In the genomic region with DNA sequence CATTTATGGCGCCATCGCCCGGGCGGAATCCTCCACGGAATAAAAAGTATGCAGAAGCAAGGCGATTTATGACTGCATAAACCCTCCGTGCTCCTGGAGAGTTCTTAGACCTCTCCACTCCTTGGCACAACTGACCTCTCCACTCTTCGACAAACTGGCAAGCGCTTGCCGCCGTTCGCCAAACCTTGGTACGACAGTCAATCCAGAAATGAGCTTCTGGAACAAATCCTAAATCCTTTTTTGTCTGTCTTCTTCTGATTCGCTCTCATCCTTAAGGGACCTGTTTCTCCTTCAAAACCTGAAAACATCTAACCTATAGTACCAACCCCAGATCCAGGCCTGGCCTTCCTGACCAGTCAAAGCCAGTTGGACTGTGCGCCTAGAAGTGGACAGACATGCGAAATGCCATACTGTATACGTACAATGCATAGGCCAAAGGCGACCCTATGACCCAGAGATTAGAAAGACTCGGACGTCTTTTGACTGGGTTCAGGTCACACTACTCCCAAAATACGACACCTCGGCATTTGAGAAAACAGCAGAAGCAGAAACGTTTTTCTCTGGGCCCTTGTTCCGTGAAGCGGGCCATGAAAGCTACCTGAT, we compare ENCODE assay signal across 7 cellular contexts. TPM values are rescaled to one million over a fixed set of nuclear protein-coding genes. Genes with fewer than 3 reads are reported as not detected.
DNase-seq lines count a peak whose midpoint lies in the region; ATAC-seq and TF ChIP-seq lines count a peak whose summit lies in the region.

No MANE protein-coding gene starts in this region.

- no peaks in the 10 kb centered on the region for H3K9me3 ChIP-seq in GM23248 (ENCODE audit: low read depth)
- no peaks in the 10 kb centered on the region for H3K9me3 ChIP-seq in T-helper 17 cell (ENCODE audit: control insufficient read depth, low read length, poor library complexity, severe bottlenecking)
- no peaks in the 10 kb centered on the region for H3K9me3 ChIP-seq in smooth muscle cell (replicated peaks; ENCODE audit: low read depth)

- no peaks in the 10 kb centered on the region for H4K20me1 ChIP-seq in GM23248 (ENCODE audit: insufficient read depth)
- H4K20me1 ChIP-seq in smooth muscle cell (ENCODE audit: low read depth), result no peaks in the 10 kb centered on the region

- no peaks in the 10 kb centered on the region for H3K36me3 ChIP-seq in GM23248 (ENCODE audit: low read depth)
- no peaks in the 10 kb centered on the region for H3K36me3 ChIP-seq in smooth muscle cell (ENCODE audit: low read depth)

- H3K4me1 Mint-ChIP-seq in T-helper 17 cell (peaks cover 18% of the 10 kb centered on the region), glutamatergic neuron (ENCODE audit: low read depth, unreplicated experiment) (peaks cover 5% of the 10 kb centered on the region)

- H3K9me3 Mint-ChIP-seq in glutamatergic neuron (ENCODE audit: unreplicated experiment), result peaks cover 31% of the 10 kb centered on the region

- H2AFZ ChIP-seq in GM23248 (peak overlapping the region; percentile 97), smooth muscle cell (ENCODE audit: low read depth) (peak overlapping the region; percentile 96)

- 0 out of 2 replicates have a peak overlapping the region, but pooled peaks have one; percentile 27 for H3K27ac ChIP-seq in GM23248
- no peak overlapping the region for H3K27ac ChIP-seq in smooth muscle cell (ENCODE audit: low read depth)

- peak overlapping the region; percentile 68 for H3K9ac ChIP-seq in GM23248
- H3K9ac ChIP-seq in smooth muscle cell (ENCODE audit: low read depth), result no peak overlapping the region

- H3K4me3 ChIP-seq in GM23248 (peak overlapping the region; percentile 100), smooth muscle cell (peak overlapping the region; percentile 81)

- no peaks in the 10 kb centered on the region for H3K36me3 Mint-ChIP-seq in T-helper 17 cell (ENCODE audit: low read depth)
- peaks cover 6% of the 10 kb centered on the region for H3K36me3 Mint-ChIP-seq in glutamatergic neuron (ENCODE audit: unreplicated experiment)

- H3K4me3 Mint-ChIP-seq in T-helper 17 cell, result peak overlapping the region; percentile 88
- H3K4me3 Mint-ChIP-seq in glutamatergic neuron (ENCODE audit: unreplicated experiment), result peak overlapping the region; percentile 96

- WGBS in GM23248 (ENCODE audit: low coverage in 1 of 2, low lambda C conversion rate in 2 of 2, missing lambda C conversion rate in 2 of 2), 2 experiments, result 33% methylated on average over 25 of the region's 25 CpGs
- WGBS in smooth muscle cell (ENCODE audit: low lambda C conversion rate), result 41% methylated on average over 25 of the region's 25 CpGs

- H3K27me3 ChIP-seq in GM23248 (replicated peaks; ENCODE audit: insufficient read depth), result peaks cover 10% of the 10 kb centered on the region; the same call in 1 of the 2 replicates
- no peaks in the 10 kb centered on the region for H3K27me3 ChIP-seq in smooth muscle cell (ENCODE audit: low read depth)

- H3K4me2 ChIP-seq in GM23248 (ENCODE audit: unreplicated experiment) (peak overlapping the region; percentile 92), smooth muscle cell (peak overlapping the region; percentile 88)

- DNase-seq in GM23248 (no peak), T-helper 17 cell (peak in 1 of 3 donors; percentile 17), glutamatergic neuron (no peak), smooth muscle cell (lab: John Stamatoyannopoulos, UW; ENCODE audit: unreplicated experiment) (no peak), glomerular visceral epithelial cell (ENCODE audit: extremely low spot score) (no peak), MV-4-11 (lab: John Stamatoyannopoulos, UW) (no peak)

- H3K27ac Mint-ChIP-seq in T-helper 17 cell (peak overlapping the region; percentile 96), glutamatergic neuron (ENCODE audit: unreplicated experiment) (peak overlapping the region; percentile 4)

- in situ Hi-C loops in GM23248 (cut with MboI), result no loop called here

- H3K9me2 ChIP-seq in GM23248 (ENCODE audit: insufficient read depth), result no peaks in the 10 kb centered on the region

- H3K79me2 ChIP-seq in GM23248 (ENCODE audit: insufficient read depth) (no peaks in the 10 kb centered on the region), smooth muscle cell (ENCODE audit: low read depth) (no peaks in the 10 kb centered on the region)

- H3F3A ChIP-seq in GM23248 (ENCODE audit: insufficient read depth), result peaks cover 20% of the 10 kb centered on the region
- H3F3A ChIP-seq in smooth muscle cell (ENCODE audit: low read depth), result peaks cover 5% of the 10 kb centered on the region

- ATAC-seq in T-helper 17 cell (no peak), HG03139 (IDR thresholded peaks at IDR 0.05; ENCODE audit: unreplicated experiment) (no peak)

- H3K4me1 ChIP-seq in GM23248 (ENCODE audit: insufficient read depth) (peaks cover 8% of the 10 kb centered on the region; the same call in 1 of the 2 replicates), smooth muscle cell (ENCODE audit: low read depth) (peaks cover 3% of the 10 kb centered on the region)

- H3K27me3 Mint-ChIP-seq in T-helper 17 cell (no peaks in the 10 kb centered on the region), glutamatergic neuron (ENCODE audit: unreplicated experiment) (peaks cover 26% of the 10 kb centered on the region)

- no peak for TF ChIP-seq CTCF in glutamatergic neuron (IDR thresholded peaks at IDR 0.05; ENCODE audit: partially characterized antibody, unreplicated experiment)
- no peak for TF ChIP-seq CTCF in smooth muscle cell (IDR thresholded peaks at IDR 0.05; ENCODE audit: borderline replicate concordance, insufficient read depth, poor library complexity, severe bottlenecking)

RNA-seq across cellular contexts. Expression of a gene that starts 59.4 kb away (rescaled TPM):
- total RNA-seq in GM23248 (2014; rRNA removed; shearing (Covaris generic)), result 56.1 and 67.7 TPM in 2 replicates
- polyA plus RNA-seq in GM23248 (2016; fragmentation: Nextera tagmentation; extraction: Ambion mirVana) (40.2 and 42.1 TPM in 2 replicates), smooth muscle cell (55.5 and 62.0 TPM in 2 replicates)
- total RNA-seq in T-helper 17 cell (10 to 100 TPM; 21.9 to 22.0 TPM), glutamatergic neuron (ENCODE audit: unreplicated experiment) (65.2 TPM), smooth muscle cell (61.6 and 63.8 TPM in 2 replicates)
